In genomic region chr9:127904518-127904887, GRCh38 we compare ENCODE assay signal across 8 cellular contexts. TPM values are rescaled to one million over a fixed set of nuclear protein-coding genes. Genes with fewer than 3 reads are reported as not detected.
DNase-seq lines count a peak whose midpoint lies in the region; ATAC-seq, FAIRE-seq and TF ChIP-seq lines count a peak whose summit lies in the region.

No MANE protein-coding gene starts in this region.

- DNase-seq in HFFc6 (no peak), WERI-Rb-1 (no peak), left ventricle myocardium inferior (no peak), small intestine (no peak), activated gamma-delta T cell treated with Interleukin-2 at 50 U/mL for 16 hours (no peak), globus pallidus (ENCODE audit: low spot score) (no peak)

- H3K4me1 ChIP-seq in left ventricle myocardium inferior, result peaks cover 55% of the 10 kb centered on the region
- peaks cover 0 to 6% of the 10 kb centered on the region in 2 donors for H3K4me1 ChIP-seq in small intestine (ENCODE audit: control insufficient read depth in 2 of 2, insufficient read depth in 1 of 2, low read depth in 1 of 2, low read length in 1 of 2)

- peak overlapping the region; percentile 48; the same call in 1 of the 2 replicates for H3K27ac Mint-ChIP-seq in HFFc6

- H3K27me3 ChIP-seq in WERI-Rb-1 (ENCODE audit: insufficient read depth, low read depth, severe bottlenecking), result no peaks in the 10 kb centered on the region
- no peaks in the 10 kb centered on the region for H3K27me3 ChIP-seq in left ventricle myocardium inferior (ENCODE audit: low read depth)
- H3K27me3 ChIP-seq in small intestine (ENCODE audit: control insufficient read depth in 2 of 2, insufficient read depth in 2 of 2, low read length in 2 of 2), result no peaks in the 10 kb centered on the region

- H3K36me3 ChIP-seq in WERI-Rb-1, result peaks cover 4% of the 10 kb centered on the region; the same call in 1 of the 2 replicates
- H3K36me3 ChIP-seq in left ventricle myocardium inferior, result peaks cover 11% of the 10 kb centered on the region
- H3K36me3 ChIP-seq in small intestine (ENCODE audit: control insufficient read depth in 2 of 2, insufficient read depth in 2 of 2, low read length in 2 of 2), result peaks cover 0 to 7% of the 10 kb centered on the region in 2 donors

- H3K27me3 Mint-ChIP-seq in HFFc6 (ENCODE audit: insufficient read depth), result no peaks in the 10 kb centered on the region; the same call in 1 of the 2 replicates

- H3K4me3 ChIP-seq in WERI-Rb-1 (ENCODE audit: low read depth, low read length), result no peak overlapping the region
- H3K4me3 ChIP-seq in left ventricle myocardium inferior, result no peak overlapping the region
- peak overlapping the region in 1 of 2 donors; percentile 16 for H3K4me3 ChIP-seq in small intestine (ENCODE audit: low read depth in 1 of 2, low read length in 2 of 2)

- H3K9me3 ChIP-seq in WERI-Rb-1 (ENCODE audit: severe bottlenecking) (no peaks in the 10 kb centered on the region), left ventricle myocardium inferior (replicated peaks) (no peaks in the 10 kb centered on the region), small intestine (ENCODE audit: control insufficient read depth, low read depth) (no peaks in the 10 kb centered on the region)

- no peak for FAIRE-seq in small intestine (lab: Jason Lieb, UNC)

- H3K9me3 Mint-ChIP-seq in HFFc6, result no peaks in the 10 kb centered on the region

- peaks cover 21% of the 10 kb centered on the region for H3K4me1 Mint-ChIP-seq in HFFc6 (ENCODE audit: low read depth)

- peak overlapping the region; percentile 38 for H3K27ac ChIP-seq in WERI-Rb-1
- H3K27ac ChIP-seq in left ventricle myocardium inferior (replicated peaks), result peak overlapping the region; percentile 88
- peak overlapping the region; percentile 69 to 92 for H3K27ac ChIP-seq in small intestine (ENCODE audit: low read depth in 1 of 2, low read length in 1 of 2)

- ATAC-seq in GM21786 (IDR thresholded peaks at IDR 0.05; ENCODE audit: unreplicated experiment) (no peak), GM19023 (IDR thresholded peaks at IDR 0.05; ENCODE audit: unreplicated experiment) (no peak)

- intact Hi-C loops in left ventricle myocardium inferior (cut with micrococcal nuclease), result no loop called here

- H3K36me3 Mint-ChIP-seq in HFFc6 (ENCODE audit: low read depth), result no peaks in the 10 kb centered on the region

- 47 to 82% (median 66%) methylated on average over 7 to 11 of the region's 11 CpGs for WGBS in small intestine, 3 donors

- H3K4me3 Mint-ChIP-seq in HFFc6, result no peak overlapping the region

- TF ChIP-seq CTCF in HFFc6 (IDR thresholded peaks at IDR 0.05) (no peak), WERI-Rb-1 (IDR thresholded peaks at IDR 0.05; ENCODE audit: low read depth, low read length) (no peak), left ventricle myocardium inferior (IDR thresholded peaks at IDR 0.05; ENCODE audit: borderline replicate concordance) (no peak)

RNA-seq across cellular contexts. Expression of gene ST6GALNAC6, which starts 5.1 kb away (rescaled TPM):
- total RNA-seq in HFFc6 (2021; fragmentation: NEBNext Ultra II Directional; extraction: Animal tissue kit (Norgen Biotek cat#: 25700)), result 10 to 100 TPM; 29.3 to 40.6 (median 34.2) TPM
- 48.4 TPM for total RNA-seq in left ventricle myocardium inferior
- 10 to 100 TPM in 2 of 3 donors, 1 to 10 TPM in 1; 2.2 to 31.8 (median 15.4) TPM for polyA plus RNA-seq in small intestine

RNA-seq across cellular contexts. Expression of gene ST6GALNAC4, which starts 12.3 kb away (rescaled TPM):
- 10 to 100 TPM; 22.9 to 33.4 (median 27.7) TPM for total RNA-seq in HFFc6 (2021; fragmentation: NEBNext Ultra II Directional; extraction: Animal tissue kit (Norgen Biotek cat#: 25700))
- total RNA-seq in left ventricle myocardium inferior, result 31.3 TPM
- polyA plus RNA-seq in small intestine, result 10 to 100 TPM; 20.4 to 34.7 (median 24.6) TPM

RNA-seq across cellular contexts. Expression of gene PIP5KL1, which starts 26.1 kb away (rescaled TPM):
- total RNA-seq in HFFc6 (2021; fragmentation: NEBNext Ultra II Directional; extraction: Animal tissue kit (Norgen Biotek cat#: 25700)), result 1 to 10 TPM; 1.7 to 3.1 (median 2.1) TPM
- 0.85 TPM for total RNA-seq in left ventricle myocardium inferior
- polyA plus RNA-seq in small intestine, result under 1 TPM in 2 of 3 donors, not detected in 1; 0.60 to 0.81 TPM

RNA-seq across cellular contexts. Expression of gene AK1, which starts 27.0 kb away (rescaled TPM):
- total RNA-seq in HFFc6 (2021; fragmentation: NEBNext Ultra II Directional; extraction: Animal tissue kit (Norgen Biotek cat#: 25700)), result 100 to 1,000 TPM; 109 to 130 (median 124) TPM
- total RNA-seq in left ventricle myocardium inferior, result 844 TPM
- 10 to 100 TPM; 50.8 to 60.6 (median 52.5) TPM for polyA plus RNA-seq in small intestine

RNA-seq across cellular contexts. Expression of gene DPM2, which starts 33.2 kb away (rescaled TPM):
- 10 to 100 TPM; 42.5 to 49.6 (median 47.1) TPM for total RNA-seq in HFFc6 (2021; fragmentation: NEBNext Ultra II Directional; extraction: Animal tissue kit (Norgen Biotek cat#: 25700))
- 14.0 TPM for total RNA-seq in left ventricle myocardium inferior
- 10 to 100 TPM; 23.2 to 46.0 (median 37.8) TPM for polyA plus RNA-seq in small intestine

Comparison
In these comparisons a context has a peak if more than half of its experiments do, and no peak if none do; other contexts are left out.
1. H3K27ac ChIP-seq: peak in every context shown above with its lines; median percentile 88 in left ventricle myocardium inferior; 80 in small intestine; 38 in WERI-Rb-1.